ENCODE assay signal across 1 cellular context in the genomic region with DNA sequence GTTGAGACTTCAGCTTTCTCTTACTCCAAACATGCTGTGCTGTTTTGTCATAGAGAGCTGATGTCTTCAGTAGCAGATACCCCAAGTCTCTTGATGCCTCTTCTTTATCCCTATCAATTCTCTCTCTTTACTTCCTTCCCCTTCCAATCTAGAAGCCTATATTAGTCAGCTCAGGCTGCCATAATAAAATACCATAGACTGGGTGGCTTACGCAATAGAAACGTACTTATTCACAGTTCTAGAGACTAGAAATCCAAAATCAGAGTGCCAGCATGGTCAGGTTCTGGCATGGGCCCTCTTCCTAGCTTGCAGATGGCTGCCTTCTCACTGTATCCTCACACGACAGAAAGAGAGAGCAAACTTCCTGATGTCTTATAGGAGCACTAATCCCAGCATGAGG.
TF ChIP-seq lines count a peak whose summit lies in the region.

No MANE protein-coding gene starts in this region.

TF ChIP-seq in H1, 55 proteins besides CTCF, POLR2A, EP300 and RAD21:
- TF ChIP-seq CEBPB (IDR thresholded peaks at IDR 0.05; ENCODE audit: low read depth, low read length) (peak; percentile 39; the same call in 1 of the 2 replicates), CBX8 (IDR thresholded peaks at IDR 0.05; ENCODE audit: borderline replicate concordance, low read depth, low read length) (no peak)
